ENCODE assay signal across 1 cellular context in the genomic region with DNA sequence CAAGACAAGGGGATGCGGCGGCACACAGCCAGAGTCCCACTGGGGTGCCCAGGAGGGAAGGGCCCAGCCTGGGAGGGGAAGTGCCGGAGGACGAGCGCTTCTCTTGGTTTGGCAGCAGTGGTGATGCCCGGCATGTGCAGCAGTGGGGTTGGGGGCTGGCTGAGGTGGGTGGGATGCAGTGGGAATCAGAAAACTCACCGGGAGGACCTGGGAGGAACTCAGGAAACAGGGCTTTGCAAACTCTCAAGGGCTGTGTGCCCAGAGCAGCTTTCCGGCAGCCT.
A peak's percentile ranks its signal among the peaks of the same experiment; 100 is the strongest.
TF ChIP-seq lines count a peak whose summit lies in the region.

No MANE protein-coding gene starts in this region.

TF ChIP-seq in K562, 482 proteins besides CTCF, POLR2A, EP300 and RAD21:
- peak; percentile 17; the same call in 1 of the 2 replicates for TF ChIP-seq RBFOX2 (IDR thresholded peaks at IDR 0.05; ENCODE audit: low read depth, low read length)
- TF ChIP-seq CREBBP (IDR thresholded peaks at IDR 0.05; ENCODE audit: low read depth, low read length): no peak
- TF ChIP-seq POLR2G (IDR thresholded peaks at IDR 0.05; ENCODE audit: low read depth, low read length): peak; percentile 31; the same call in 1 of the 2 replicates
TF ChIP-seq in K562: peak in this region for 2.
